Comparison of ENCODE assay signal across 8 cellular contexts in the genomic region with DNA sequence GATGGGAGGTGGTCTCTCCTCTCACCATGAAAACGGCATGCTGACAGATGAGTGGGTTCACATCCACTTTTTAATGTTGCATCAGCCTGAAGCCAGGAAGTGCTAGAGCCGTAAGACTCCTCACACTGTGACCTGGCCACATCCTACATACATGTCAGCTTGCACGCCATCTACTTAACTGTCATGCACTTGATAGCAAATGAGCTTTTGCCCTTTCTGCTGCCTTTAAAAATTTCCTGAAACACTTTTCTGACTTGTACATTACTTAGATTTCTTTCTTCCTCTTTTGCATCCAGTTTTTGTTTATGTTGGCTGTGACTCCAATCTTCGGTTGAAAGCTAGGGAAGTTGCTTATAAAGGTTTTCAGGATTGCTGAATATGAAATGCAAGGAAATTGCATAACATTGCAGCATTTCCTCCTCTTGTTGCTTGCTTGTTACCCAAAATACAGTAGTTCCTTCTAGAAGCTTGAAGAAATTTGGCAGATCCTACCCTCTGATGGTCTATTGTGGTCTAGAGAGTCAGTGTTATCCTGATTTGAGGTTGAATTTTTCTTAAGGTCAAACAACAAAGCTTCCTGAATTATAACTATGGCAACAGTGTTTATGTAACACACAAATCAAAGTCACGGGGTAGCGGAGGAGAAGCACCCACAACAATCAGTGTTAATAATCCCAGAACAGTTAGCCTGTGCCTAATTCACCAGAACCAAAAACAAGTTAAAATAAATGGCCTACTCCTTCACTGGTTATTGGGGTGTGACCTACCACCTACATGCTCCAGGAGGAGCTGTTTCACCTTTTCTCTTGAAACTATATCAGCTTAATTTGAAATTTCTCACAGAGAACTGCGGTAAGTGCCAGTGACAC.
DNase-seq lines count a peak whose midpoint lies in the region; ATAC-seq and TF ChIP-seq lines count a peak whose summit lies in the region.

No MANE protein-coding gene starts in this region.

- peak overlapping the region; percentile 13 for H3K4me3 Mint-ChIP-seq in dendritic cell treated with granulocyte-macrophage colony-stimulating factor and Interleukin-4, amounts not matched to agents 40 ng/mL and 50 ng/mL, for 4 days

- no peaks in the 10 kb centered on the region for H3K36me3 ChIP-seq in H7 (replicated peaks; ENCODE audit: control insufficient read depth, insufficient read depth, low read length)
- H3K36me3 ChIP-seq in WERI-Rb-1 = no peaks in the 10 kb centered on the region
- no peaks in the 10 kb centered on the region for H3K36me3 ChIP-seq in mucosa of descending colon (ENCODE audit: low read depth)
- H3K36me3 ChIP-seq in subcutaneous abdominal adipose tissue (ENCODE audit: control insufficient read depth in 5 of 5, insufficient read depth in 5 of 5, low read length in 5 of 5) = no peaks in the 10 kb centered on the region

- no peaks in the 10 kb centered on the region for H3K27me3 ChIP-seq in H7 (ENCODE audit: control insufficient read depth, insufficient read depth, low read length)
- no peaks in the 10 kb centered on the region for H3K27me3 ChIP-seq in WERI-Rb-1 (ENCODE audit: insufficient read depth, low read depth, severe bottlenecking)
- H3K27me3 ChIP-seq in subcutaneous abdominal adipose tissue (ENCODE audit: control insufficient read depth in 5 of 5, insufficient read depth in 4 of 5, low read length in 5 of 5) = no peaks in the 10 kb centered on the region

- no peaks in the 10 kb centered on the region for H3K9me3 Mint-ChIP-seq in dendritic cell treated with granulocyte-macrophage colony-stimulating factor and Interleukin-4, amounts not matched to agents 40 ng/mL and 50 ng/mL, for 4 days

- peaks cover 17% of the 10 kb centered on the region for H3K36me3 Mint-ChIP-seq in dendritic cell treated with granulocyte-macrophage colony-stimulating factor and Interleukin-4, amounts not matched to agents 40 ng/mL and 50 ng/mL, for 4 days (ENCODE audit: low read depth)

- ATAC-seq in mucosa of descending colon = peak; percentile 83

- TF ChIP-seq CTCF in LNCAP (IDR thresholded peaks at IDR 0.05) = peak; percentile 67
- peak; percentile 46; the same call in 1 of the 2 replicates for TF ChIP-seq CTCF in WERI-Rb-1 (IDR thresholded peaks at IDR 0.05; ENCODE audit: low read depth, low read length)
- TF ChIP-seq CTCF in mucosa of descending colon (IDR thresholded peaks at IDR 0.05) = peak; percentile 6

- peak overlapping the region; percentile 90 for H3K27ac Mint-ChIP-seq in dendritic cell treated with granulocyte-macrophage colony-stimulating factor and Interleukin-4, amounts not matched to agents 40 ng/mL and 50 ng/mL, for 4 days

- intact Hi-C loops in dendritic cell treated with granulocyte-macrophage colony-stimulating factor and Interleukin-4, amounts not matched to agents 40 ng/mL and 50 ng/mL, for 4 days (cut with micrococcal nuclease) = loop anchor here (2.0 to 10.0 kb wide), 4 partner anchors 62 to 552 kb away; a partner anchor contains a TSS
- intact Hi-C loops in mucosa of descending colon (cut with DNase I, micrococcal nuclease) = no loop called here

- H3K4me1 Mint-ChIP-seq in dendritic cell treated with granulocyte-macrophage colony-stimulating factor and Interleukin-4, amounts not matched to agents 40 ng/mL and 50 ng/mL, for 4 days (ENCODE audit: low read depth) = peaks cover 81% of the 10 kb centered on the region

- DNase-seq in NCI-H524 (lab: John Stamatoyannopoulos, UW) = peak; percentile 32 to 56
- DNase-seq in NCI-H524 treated with DMSO at 0.1 percent for 48 hours (lab: John Stamatoyannopoulos, UW) = no peak
- DNase-seq in H7 = peak; percentile 37
- DNase-seq in WERI-Rb-1 = no peak
- peak in 1 of 3 donors; percentile 57 for DNase-seq in mucosa of descending colon

- H3K9me3 ChIP-seq in WERI-Rb-1 (ENCODE audit: severe bottlenecking) (no peaks in the 10 kb centered on the region), mucosa of descending colon (no peaks in the 10 kb centered on the region), subcutaneous abdominal adipose tissue (ENCODE audit: control insufficient read depth in 5 of 5, low read length in 5 of 5) (no peaks in the 10 kb centered on the region)

- H3K4me1 ChIP-seq in mucosa of descending colon (ENCODE audit: low read depth) (no peaks in the 10 kb centered on the region), subcutaneous abdominal adipose tissue (ENCODE audit: control insufficient read depth in 5 of 5, insufficient read depth in 5 of 5, low read length in 5 of 5) (peaks cover 10 to 59% (median 49%) of the 10 kb centered on the region in 5 donors)

- no peaks in the 10 kb centered on the region for H3K27me3 Mint-ChIP-seq in dendritic cell treated with granulocyte-macrophage colony-stimulating factor and Interleukin-4, amounts not matched to agents 40 ng/mL and 50 ng/mL, for 4 days

- H3K4me3 ChIP-seq in H7 (ENCODE audit: insufficient read depth, low read depth, low read length) (no peak overlapping the region), WERI-Rb-1 (ENCODE audit: low read depth, low read length) (no peak overlapping the region), mucosa of descending colon (no peak overlapping the region), subcutaneous abdominal adipose tissue (ENCODE audit: low read depth in 1 of 5, low read length in 5 of 5) (peak overlapping the region in 2 of 5 donors; percentile 10 to 18)

- peak overlapping the region in 4 of 5 donors; percentile 18 to 43 (median 30) for H3K9ac ChIP-seq in subcutaneous abdominal adipose tissue (ENCODE audit: low read length in 5 of 5)

- no peak overlapping the region for H3K27ac ChIP-seq in WERI-Rb-1
- peak overlapping the region; percentile 90 for H3K27ac ChIP-seq in subcutaneous abdominal adipose tissue (ENCODE audit: low read depth, low read length)

Comparison
In these comparisons a context has a peak if more than half of its experiments do, and no peak if none do; other contexts are left out.
1. DNase-seq: peak in NCI-H524 (2 of 2) and H7 (single experiment); none in NCI-H524 treated with DMSO at 0.1 percent for 48 hours (single experiment) and WERI-Rb-1 (single experiment).
2. CTCF ChIP-seq: peak in every context shown above with its lines; median percentile 67 in LNCAP; 46 in WERI-Rb-1; 6 in mucosa of descending colon.